Comparison of ENCODE assay signal across 12 cellular contexts in genomic region chr19:13995017-13995728, GRCh38. TPM values are rescaled to one million over a fixed set of nuclear protein-coding genes. Genes with fewer than 3 reads are reported as not detected.
DNase-seq lines count a peak whose midpoint lies in the region; ATAC-seq and TF ChIP-seq lines count a peak whose summit lies in the region.
"Had no signal": no experiment of that assay in that cellular context is flagged by ENCODE, and none has a peak within 500 bp of the region (broad histone marks: within the 10 kb centered on the region; RNA-seq: fewer than 3 reads in every experiment).

No MANE protein-coding gene starts in this region.

- peak overlapping the region; percentile 7 for H3K27ac ChIP-seq in effector memory CD4-positive, alpha-beta T cell (ENCODE audit: insufficient read depth, low read length, poor library complexity, severe bottlenecking)
- H3K27ac ChIP-seq in aorta (ENCODE audit: low read depth in 1 of 2, low read length in 2 of 2) (no peak overlapping the region), SJCRH30 (no peak overlapping the region)
- H3K27ac ChIP-seq: upper lobe of right lung had no signal

- no peaks in the 10 kb centered on the region for H3K27me3 ChIP-seq in effector memory CD4-positive, alpha-beta T cell (replicated peaks; ENCODE audit: control insufficient read depth, insufficient read depth, low read length, poor library complexity, severe bottlenecking)
- H3K27me3 ChIP-seq in aorta (ENCODE audit: control insufficient read depth in 1 of 2, insufficient read depth in 2 of 2, low read length in 1 of 2), result no peaks in the 10 kb centered on the region
- H3K27me3 ChIP-seq in SJCRH30, result no peaks in the 10 kb centered on the region
- H3K27me3 ChIP-seq: upper lobe of right lung had no signal

- no peak overlapping the region for H3K4me3 Mint-ChIP-seq in activated naive CD8-positive, alpha-beta T cell treated with anti-CD3 and anti-CD28 coated beads, Interleukin-2, amount 10 ng/mL, durations not matched to agents 7 days and 5 days
- no peak overlapping the region for H3K4me3 Mint-ChIP-seq in activated naive CD8-positive, alpha-beta T cell treated with anti-CD3 and anti-CD28 coated beads, Interleukin-2, amount 50 U/mL, for 24 hours
- no peak overlapping the region for H3K4me3 Mint-ChIP-seq in chondrocyte (ENCODE audit: unreplicated experiment)

- peaks cover 6% of the 10 kb centered on the region for H3K9me3 Mint-ChIP-seq in activated naive CD8-positive, alpha-beta T cell treated with anti-CD3 and anti-CD28 coated beads, Interleukin-2, amount 10 ng/mL, durations not matched to agents 7 days and 5 days
- peaks cover 6% of the 10 kb centered on the region for H3K9me3 Mint-ChIP-seq in activated naive CD8-positive, alpha-beta T cell treated with anti-CD3 and anti-CD28 coated beads, Interleukin-2, amount 50 U/mL, for 24 hours
- H3K9me3 Mint-ChIP-seq in chondrocyte (ENCODE audit: low read depth), result no peaks in the 10 kb centered on the region

- DNase-seq in activated naive CD8-positive, alpha-beta T cell treated with anti-CD3 and anti-CD28 coated beads, Interleukin-2, amount 10 ng/mL, durations not matched to agents 7 days and 5 days, result no peak
- DNase-seq in activated naive CD8-positive, alpha-beta T cell treated with anti-CD3 and anti-CD28 coated beads, Interleukin-2, amount 50 U/mL, for 24 hours, result no peak
- no peak for DNase-seq in effector memory CD4-positive, alpha-beta T cell
- peak; percentile 42 to 74 for DNase-seq in lung microvascular endothelial cell (ENCODE audit: low read depth in 2 of 2)
- peak in 1 of 2 donors; percentile 70 for DNase-seq in aorta
- no peak for DNase-seq in SKM-1 (lab: John Stamatoyannopoulos, UW; ENCODE audit: unreplicated experiment)
- no peak for DNase-seq in chondrocyte (ENCODE audit: low spot score)
- DNase-seq in SJCRH30, result no peak
- DNase-seq: effector CD8-positive, alpha-beta T cell; small intestine; upper lobe of right lung had no signal

- peaks cover 24% of the 10 kb centered on the region for H3K36me3 Mint-ChIP-seq in activated naive CD8-positive, alpha-beta T cell treated with anti-CD3 and anti-CD28 coated beads, Interleukin-2, amount 10 ng/mL, durations not matched to agents 7 days and 5 days
- H3K36me3 Mint-ChIP-seq in activated naive CD8-positive, alpha-beta T cell treated with anti-CD3 and anti-CD28 coated beads, Interleukin-2, amount 50 U/mL, for 24 hours (ENCODE audit: low read depth), result peaks cover 18% of the 10 kb centered on the region
- H3K36me3 Mint-ChIP-seq in chondrocyte (ENCODE audit: low read depth), result peaks cover 4% of the 10 kb centered on the region

- no peak overlapping the region for H3K4me3 ChIP-seq in effector memory CD4-positive, alpha-beta T cell (ENCODE audit: insufficient read depth, low read depth, low read length, poor library complexity, severe bottlenecking)
- no peak overlapping the region for H3K4me3 ChIP-seq in aorta (ENCODE audit: low read length in 2 of 2)
- no peak overlapping the region for H3K4me3 ChIP-seq in SJCRH30
- H3K4me3 ChIP-seq: upper lobe of right lung had no signal

- intact Hi-C loops in aorta (cut with DNase I), result no loop called here

- TF ChIP-seq CTCF in chondrocyte (IDR thresholded peaks at IDR 0.05), result no peak

- POLR2A ChIA-PET in activated naive CD8-positive, alpha-beta T cell treated with anti-CD3 and anti-CD28 coated beads, Interleukin-2, amount 10 ng/mL, durations not matched to agents 7 days and 5 days (lab: Charles Lee), result interaction anchor here (0.6 to 1.7 kb wide), 3 partner anchors 8 to 444 kb away, joined by 3 to 4 read pairs (median 3); no protein-coding TSS in a partner anchor

- no peaks in the 10 kb centered on the region for H3K4me1 ChIP-seq in effector memory CD4-positive, alpha-beta T cell (ENCODE audit: control insufficient read depth, insufficient read depth, low read length, poor library complexity, severe bottlenecking)
- H3K4me1 ChIP-seq in aorta (ENCODE audit: control insufficient read depth in 1 of 2, insufficient read depth in 2 of 2, low read length in 2 of 2), result no peaks in the 10 kb centered on the region
- H3K4me1 ChIP-seq in SJCRH30, result no peaks in the 10 kb centered on the region
- H3K4me1 ChIP-seq: upper lobe of right lung had no signal

- peak overlapping the region; percentile 30 for H3K27ac Mint-ChIP-seq in activated naive CD8-positive, alpha-beta T cell treated with anti-CD3 and anti-CD28 coated beads, Interleukin-2, amount 10 ng/mL, durations not matched to agents 7 days and 5 days
- H3K27ac Mint-ChIP-seq in activated naive CD8-positive, alpha-beta T cell treated with anti-CD3 and anti-CD28 coated beads, Interleukin-2, amount 50 U/mL, for 24 hours, result no peak overlapping the region
- H3K27ac Mint-ChIP-seq in chondrocyte (ENCODE audit: unreplicated experiment), result no peak overlapping the region

- peaks cover 7% of the 10 kb centered on the region for H3K4me1 Mint-ChIP-seq in activated naive CD8-positive, alpha-beta T cell treated with anti-CD3 and anti-CD28 coated beads, Interleukin-2, amount 10 ng/mL, durations not matched to agents 7 days and 5 days
- H3K4me1 Mint-ChIP-seq in activated naive CD8-positive, alpha-beta T cell treated with anti-CD3 and anti-CD28 coated beads, Interleukin-2, amount 50 U/mL, for 24 hours, result peaks cover 7% of the 10 kb centered on the region
- H3K4me1 Mint-ChIP-seq in chondrocyte (ENCODE audit: low read depth), result no peaks in the 10 kb centered on the region

- H3K9me3 ChIP-seq in effector memory CD4-positive, alpha-beta T cell (ENCODE audit: control insufficient read depth, low read length), result no peaks in the 10 kb centered on the region
- H3K9me3 ChIP-seq in aorta (ENCODE audit: control insufficient read depth, low read length) (no peaks in the 10 kb centered on the region), SJCRH30 (replicated peaks) (peaks cover 9% of the 10 kb centered on the region)
- H3K9me3 ChIP-seq: upper lobe of right lung had no signal

- H3K36me3 ChIP-seq in effector memory CD4-positive, alpha-beta T cell (ENCODE audit: control insufficient read depth, insufficient read depth, low read length), result peaks cover 28% of the 10 kb centered on the region
- H3K36me3 ChIP-seq in aorta (ENCODE audit: control insufficient read depth in 1 of 2, insufficient read depth in 2 of 2, low read length in 1 of 2) (no peaks in the 10 kb centered on the region), SJCRH30 (peaks cover 2% of the 10 kb centered on the region; the same call in 1 of the 2 replicates)

- ATAC-seq in activated naive CD8-positive, alpha-beta T cell treated with anti-CD3 and anti-CD28 coated beads, Interleukin-2, amount 10 ng/mL, durations not matched to agents 7 days and 5 days (ENCODE audit: low read depth), result no peak
- ATAC-seq in activated naive CD8-positive, alpha-beta T cell treated with anti-CD3 and anti-CD28 coated beads, Interleukin-2, amount 50 U/mL, for 24 hours, result no peak
- ATAC-seq in aorta (ENCODE audit: low FRiP score), result peak; percentile 58
- ATAC-seq: upper lobe of right lung had no signal

- WGBS in aorta, 2 donors, result 51 to 55% methylated on average over 13 of the region's 13 CpGs

- H3K27me3 Mint-ChIP-seq in activated naive CD8-positive, alpha-beta T cell treated with anti-CD3 and anti-CD28 coated beads, Interleukin-2, amount 10 ng/mL, durations not matched to agents 7 days and 5 days, result no peaks in the 10 kb centered on the region
- no peaks in the 10 kb centered on the region for H3K27me3 Mint-ChIP-seq in activated naive CD8-positive, alpha-beta T cell treated with anti-CD3 and anti-CD28 coated beads, Interleukin-2, amount 50 U/mL, for 24 hours
- H3K27me3 Mint-ChIP-seq in chondrocyte (ENCODE audit: low read depth), result no peaks in the 10 kb centered on the region

RNA-seq across cellular contexts. Expression of gene RFX1, which starts 10.9 kb away (rescaled TPM):
- 10 to 100 TPM; 17.7 to 22.2 TPM for total RNA-seq in activated naive CD8-positive, alpha-beta T cell treated with anti-CD3 and anti-CD28 coated beads, Interleukin-2, amount 10 ng/mL, durations not matched to agents 7 days and 5 days
- 1.3 and 2.2 TPM in 2 replicates for total RNA-seq in lung microvascular endothelial cell
- total RNA-seq in aorta, result 10 to 100 TPM; 11.6 to 17.7 TPM
- 1 to 10 TPM; 1.9 to 4.6 TPM for polyA plus RNA-seq in aorta
- total RNA-seq in chondrocyte, result 9.1 to 9.4 TPM (median 9.4 TPM) in 3 replicates
- total RNA-seq in SJCRH30 (2014; rRNA removed; shearing (Covaris generic)), result 3.9 and 4.4 TPM in 2 replicates

RNA-seq across cellular contexts. Expression of gene RLN3, which starts 32.8 kb away (rescaled TPM):
- not detected for total RNA-seq in activated naive CD8-positive, alpha-beta T cell treated with anti-CD3 and anti-CD28 coated beads, Interleukin-2, amount 10 ng/mL, durations not matched to agents 7 days and 5 days
- not detected in 2 replicates for total RNA-seq in lung microvascular endothelial cell
- total RNA-seq in aorta, result not detected
- polyA plus RNA-seq in aorta, result not detected
- not detected in 3 replicates for total RNA-seq in chondrocyte
- total RNA-seq in SJCRH30 (2014; rRNA removed; shearing (Covaris generic)), result not detected in 2 replicates
- total RNA-seq: A172, upper lobe of right lung had no signal
- polyA plus RNA-seq: small intestine had no signal

RNA-seq across cellular contexts. Expression of gene IL27RA, which starts 36.4 kb away (rescaled TPM):
- 10 to 100 TPM; 41.6 to 43.8 TPM for total RNA-seq in activated naive CD8-positive, alpha-beta T cell treated with anti-CD3 and anti-CD28 coated beads, Interleukin-2, amount 10 ng/mL, durations not matched to agents 7 days and 5 days
- total RNA-seq in lung microvascular endothelial cell (1.2 and 4.1 TPM in 2 replicates), aorta (1 to 10 TPM; 2.8 to 5.5 TPM), chondrocyte (2.5 to 3.0 TPM (median 2.9 TPM) in 3 replicates)
- polyA plus RNA-seq in aorta, result 1 to 10 TPM in 1 of 2 donors, under 1 TPM in 1; 0.36 to 1.3 TPM
- 1.5 TPM in 2 replicates for total RNA-seq in SJCRH30 (2014; rRNA removed; shearing (Covaris generic))

RNA-seq across cellular contexts. Expression of gene DCAF15, which starts 42.9 kb away (rescaled TPM):
- 100 to 1,000 TPM; 105 to 106 TPM for total RNA-seq in activated naive CD8-positive, alpha-beta T cell treated with anti-CD3 and anti-CD28 coated beads, Interleukin-2, amount 10 ng/mL, durations not matched to agents 7 days and 5 days
- total RNA-seq in lung microvascular endothelial cell (6.1 and 8.5 TPM in 2 replicates), aorta (10 to 100 TPM; 21.8 to 25.3 TPM), chondrocyte (20.7 to 21.5 TPM (median 21.0 TPM) in 3 replicates)
- 10 to 100 TPM in 1 of 2 donors, 1 to 10 TPM in 1; 8.8 to 41.4 TPM for polyA plus RNA-seq in aorta
- 37.4 and 39.1 TPM in 2 replicates for total RNA-seq in SJCRH30 (2014; rRNA removed; shearing (Covaris generic))

RNA-seq across cellular contexts. Expression of gene PODNL1, which starts 57.0 kb away (rescaled TPM):
- 1 to 10 TPM; 1.2 to 1.4 TPM for total RNA-seq in activated naive CD8-positive, alpha-beta T cell treated with anti-CD3 and anti-CD28 coated beads, Interleukin-2, amount 10 ng/mL, durations not matched to agents 7 days and 5 days
- total RNA-seq in lung microvascular endothelial cell (not detected in 2 replicates), aorta (1 to 10 TPM; 4.3 to 9.8 TPM), chondrocyte (5.7 to 8.9 TPM (median 8.7 TPM) in 3 replicates)
- 10 to 100 TPM in 1 of 2 donors, 1 to 10 TPM in 1; 2.5 to 18.9 TPM for polyA plus RNA-seq in aorta
- total RNA-seq in SJCRH30 (2014; rRNA removed; shearing (Covaris generic)), result 0.08 TPM in 1 of 2 replicates, not detected in the other

Comparison
In these comparisons a context has a peak if more than half of its experiments do, and no peak if none do; other contexts are left out.
1. DNase-seq: peak in lung microvascular endothelial cell (2 of 2); none in activated naive CD8-positive, alpha-beta T cell treated with anti-CD3 and anti-CD28 coated beads, Interleukin-2, amount 10 ng/mL, durations not matched to agents 7 days and 5 days (single experiment), activated naive CD8-positive, alpha-beta T cell treated with anti-CD3 and anti-CD28 coated beads, Interleukin-2, amount 50 U/mL, for 24 hours (single experiment), effector memory CD4-positive, alpha-beta T cell (0 of 3), SKM-1 (single experiment), chondrocyte (single experiment) and SJCRH30 (0 of 2).